8 cellular contexts compared by ENCODE assay signal in the genomic region with DNA sequence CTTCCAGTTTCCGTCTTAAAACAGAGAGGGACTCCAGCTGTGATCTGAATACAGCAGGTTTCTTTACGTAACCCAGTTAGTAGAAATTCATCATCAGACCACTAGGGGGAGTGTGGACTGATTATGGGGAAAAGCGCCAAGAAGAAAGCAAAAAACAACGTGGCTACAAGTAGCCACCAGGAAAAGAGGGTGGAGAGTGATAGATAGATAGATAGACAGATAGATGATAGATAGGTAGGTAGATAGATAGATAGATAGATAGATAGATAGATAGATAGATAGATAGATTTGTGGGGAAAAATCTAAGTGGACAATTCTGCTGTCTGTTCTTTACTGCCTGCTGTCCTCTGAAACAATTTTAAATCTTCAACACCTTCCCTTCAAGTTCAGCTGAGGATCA. TPM values are rescaled to one million over a fixed set of nuclear protein-coding genes. Genes with fewer than 3 reads are reported as not detected.
DNase-seq lines count a peak whose midpoint lies in the region; ATAC-seq lines count a peak whose summit lies in the region.

No MANE protein-coding gene starts in this region.

- H3K27ac Mint-ChIP-seq in activated T-helper 1 cell treated with anti-CD3 and anti-CD28 coated beads, Interleukin-12 subunit alpha, Interleukin-12 subunit beta, Interleukin-2, Interleukin-4 antibody, amounts not matched to agents 30 ng/mL and 10 ng/mL and 1 ng/mL, durations not matched to agents 14 hours and 24 hours and 36 hours: no peak overlapping the region
- no peak overlapping the region for H3K27ac Mint-ChIP-seq in T-helper 2 cell treated with Interferon-gamma antibody and Interleukin-4, amounts not matched to agents 5 μg/mL and 100 μg/mL, for 36 hours

- intact Hi-C loops in activated T-helper 1 cell treated with anti-CD3 and anti-CD28 coated beads, Interleukin-12 subunit alpha, Interleukin-12 subunit beta, Interleukin-2, Interleukin-4 antibody, amounts not matched to agents 30 ng/mL and 10 ng/mL and 1 ng/mL, durations not matched to agents 14 hours and 24 hours and 36 hours (cut with micrococcal nuclease): loop anchor here (1.0 to 2.0 kb wide), 5 partner anchors 32 to 440 kb away; a partner anchor contains a TSS

- DNase-seq in DMS153 (lab: John Stamatoyannopoulos, UW): peak; percentile 51
- peak; percentile 65 for DNase-seq in MV-4-11 (lab: John Stamatoyannopoulos, UW)
- DNase-seq in SHP77 treated with DMSO at 0.1 percent for 48 hours (lab: John Stamatoyannopoulos, UW): peak; percentile 40
- peak; percentile 19 for DNase-seq in effector CD4-positive, alpha-beta T cell
- DNase-seq in medulla oblongata (ENCODE audit: extremely low spot score): peak; percentile 90
- no peak for DNase-seq in activated T-helper 1 cell treated with anti-CD3 and anti-CD28 coated beads, Interleukin-12 subunit alpha, Interleukin-12 subunit beta, Interleukin-2, Interleukin-4 antibody, amounts not matched to agents 30 ng/mL and 10 ng/mL and 1 ng/mL, durations not matched to agents 14 hours and 24 hours and 36 hours (ENCODE audit: low spot score)
- no peak for DNase-seq in T-helper 2 cell treated with Interferon-gamma antibody and Interleukin-4, amounts not matched to agents 5 μg/mL and 100 μg/mL, for 36 hours (ENCODE audit: low spot score)

- H3K9me3 Mint-ChIP-seq in activated T-helper 1 cell treated with anti-CD3 and anti-CD28 coated beads, Interleukin-12 subunit alpha, Interleukin-12 subunit beta, Interleukin-2, Interleukin-4 antibody, amounts not matched to agents 30 ng/mL and 10 ng/mL and 1 ng/mL, durations not matched to agents 14 hours and 24 hours and 36 hours: no peaks in the 10 kb centered on the region
- no peaks in the 10 kb centered on the region for H3K9me3 Mint-ChIP-seq in T-helper 2 cell treated with Interferon-gamma antibody and Interleukin-4, amounts not matched to agents 5 μg/mL and 100 μg/mL, for 36 hours

- no peaks in the 10 kb centered on the region for H3K36me3 Mint-ChIP-seq in activated T-helper 1 cell treated with anti-CD3 and anti-CD28 coated beads, Interleukin-12 subunit alpha, Interleukin-12 subunit beta, Interleukin-2, Interleukin-4 antibody, amounts not matched to agents 30 ng/mL and 10 ng/mL and 1 ng/mL, durations not matched to agents 14 hours and 24 hours and 36 hours (ENCODE audit: low read depth)
- H3K36me3 Mint-ChIP-seq in T-helper 2 cell treated with Interferon-gamma antibody and Interleukin-4, amounts not matched to agents 5 μg/mL and 100 μg/mL, for 36 hours (ENCODE audit: low read depth): no peaks in the 10 kb centered on the region

- H3K27me3 Mint-ChIP-seq in activated T-helper 1 cell treated with anti-CD3 and anti-CD28 coated beads, Interleukin-12 subunit alpha, Interleukin-12 subunit beta, Interleukin-2, Interleukin-4 antibody, amounts not matched to agents 30 ng/mL and 10 ng/mL and 1 ng/mL, durations not matched to agents 14 hours and 24 hours and 36 hours (ENCODE audit: insufficient read depth): peaks cover 12% of the 10 kb centered on the region
- H3K27me3 Mint-ChIP-seq in T-helper 2 cell treated with Interferon-gamma antibody and Interleukin-4, amounts not matched to agents 5 μg/mL and 100 μg/mL, for 36 hours (ENCODE audit: low read depth): peaks cover 18% of the 10 kb centered on the region

- ATAC-seq in GM21515 (IDR thresholded peaks at IDR 0.05; ENCODE audit: unreplicated experiment): peak; percentile 67

- H3K4me3 Mint-ChIP-seq in activated T-helper 1 cell treated with anti-CD3 and anti-CD28 coated beads, Interleukin-12 subunit alpha, Interleukin-12 subunit beta, Interleukin-2, Interleukin-4 antibody, amounts not matched to agents 30 ng/mL and 10 ng/mL and 1 ng/mL, durations not matched to agents 14 hours and 24 hours and 36 hours: no peak overlapping the region
- H3K4me3 Mint-ChIP-seq in T-helper 2 cell treated with Interferon-gamma antibody and Interleukin-4, amounts not matched to agents 5 μg/mL and 100 μg/mL, for 36 hours: no peak overlapping the region

- peaks cover 16% of the 10 kb centered on the region for H3K4me1 Mint-ChIP-seq in activated T-helper 1 cell treated with anti-CD3 and anti-CD28 coated beads, Interleukin-12 subunit alpha, Interleukin-12 subunit beta, Interleukin-2, Interleukin-4 antibody, amounts not matched to agents 30 ng/mL and 10 ng/mL and 1 ng/mL, durations not matched to agents 14 hours and 24 hours and 36 hours (ENCODE audit: low read depth)
- H3K4me1 Mint-ChIP-seq in T-helper 2 cell treated with Interferon-gamma antibody and Interleukin-4, amounts not matched to agents 5 μg/mL and 100 μg/mL, for 36 hours (ENCODE audit: low read depth): peaks cover 6% of the 10 kb centered on the region

RNA-seq across cellular contexts. Expression of a gene that starts 12.7 kb away (rescaled TPM):
- not detected in 2 replicates for total RNA-seq in activated T-helper 1 cell treated with anti-CD3 and anti-CD28 coated beads, Interleukin-12 subunit alpha, Interleukin-12 subunit beta, Interleukin-2, Interleukin-4 antibody, amounts not matched to agents 30 ng/mL and 10 ng/mL and 1 ng/mL, durations not matched to agents 14 hours and 24 hours and 36 hours

RNA-seq across cellular contexts. Expression of a gene that starts 34.2 kb away (rescaled TPM):
- total RNA-seq in activated T-helper 1 cell treated with anti-CD3 and anti-CD28 coated beads, Interleukin-12 subunit alpha, Interleukin-12 subunit beta, Interleukin-2, Interleukin-4 antibody, amounts not matched to agents 30 ng/mL and 10 ng/mL and 1 ng/mL, durations not matched to agents 14 hours and 24 hours and 36 hours: not detected in 2 replicates

RNA-seq across cellular contexts. Expression of a gene that starts 55.8 kb away (rescaled TPM):
- 99.7 and 111 TPM in 2 replicates for total RNA-seq in activated T-helper 1 cell treated with anti-CD3 and anti-CD28 coated beads, Interleukin-12 subunit alpha, Interleukin-12 subunit beta, Interleukin-2, Interleukin-4 antibody, amounts not matched to agents 30 ng/mL and 10 ng/mL and 1 ng/mL, durations not matched to agents 14 hours and 24 hours and 36 hours

Comparison
In these comparisons a context has a peak if more than half of its experiments do, and no peak if none do; other contexts are left out.
1. DNase-seq: peak in DMS153 (single experiment), MV-4-11 (single experiment), SHP77 treated with DMSO at 0.1 percent for 48 hours (single experiment), effector CD4-positive, alpha-beta T cell (single experiment) and medulla oblongata (single experiment); none in activated T-helper 1 cell treated with anti-CD3 and anti-CD28 coated beads, Interleukin-12 subunit alpha, Interleukin-12 subunit beta, Interleukin-2, Interleukin-4 antibody, amounts not matched to agents 30 ng/mL and 10 ng/mL and 1 ng/mL, durations not matched to agents 14 hours and 24 hours and 36 hours (single experiment) and T-helper 2 cell treated with Interferon-gamma antibody and Interleukin-4, amounts not matched to agents 5 μg/mL and 100 μg/mL, for 36 hours (single experiment).